Comparison of ENCODE assay signal across 20 cellular contexts in the genomic region with DNA sequence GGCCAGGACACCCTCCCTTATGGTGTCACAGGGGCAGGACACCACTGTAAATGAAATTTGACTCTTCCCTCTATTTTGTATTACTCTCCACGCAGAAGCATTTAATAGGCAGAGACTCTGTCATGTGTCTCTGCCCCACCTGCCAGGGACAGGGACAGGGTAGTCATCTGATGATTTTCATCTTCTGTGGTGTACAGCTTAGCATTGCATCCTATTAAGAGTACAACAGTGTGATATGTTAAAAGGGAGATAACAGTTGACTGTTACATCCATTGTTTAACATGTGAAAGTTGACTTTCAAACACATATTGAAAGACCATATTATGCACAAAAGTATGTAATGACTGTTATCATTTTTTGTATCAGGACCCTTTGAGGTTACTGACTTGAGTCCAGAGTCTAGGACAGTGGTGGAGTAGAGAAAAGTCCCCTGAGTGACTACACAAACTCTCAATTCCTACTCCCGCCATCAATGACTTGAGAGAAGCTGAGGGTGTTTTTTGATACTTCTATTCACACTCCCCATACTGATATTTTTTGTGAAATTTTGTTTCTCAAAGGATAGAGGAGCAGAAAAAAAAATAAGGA.
A peak's percentile ranks its signal among the peaks of the same experiment; 100 is the strongest.
DNase-seq lines count a peak whose midpoint lies in the region; ATAC-seq, FAIRE-seq and TF ChIP-seq lines count a peak whose summit lies in the region.
"Had no signal": no experiment of that assay in that cellular context is flagged by ENCODE, and none has a peak within 500 bp of the region (broad histone marks: within the 10 kb centered on the region; RNA-seq: fewer than 3 reads in every experiment).

No MANE protein-coding gene starts in this region.

- H3K36me3 ChIP-seq in DND-41 (ENCODE audit: insufficient read depth, low read length) (no peaks in the 10 kb centered on the region), prostate gland (no peaks in the 10 kb centered on the region), BE2C (no peaks in the 10 kb centered on the region), small intestine (ENCODE audit: control insufficient read depth in 2 of 2, insufficient read depth in 2 of 2, low read length in 2 of 2) (no peaks in the 10 kb centered on the region)
- H3K36me3 ChIP-seq: gastrocnemius medialis, spleen, upper lobe of right lung had no signal

- peak; percentile 49; the same call in 2 of the 3 replicates for ATAC-seq in DND-41 (ENCODE audit: insufficient read depth, low read depth)
- ATAC-seq in HG03159 (IDR thresholded peaks at IDR 0.05; ENCODE audit: unreplicated experiment), result peak; percentile 35
- ATAC-seq: gastrocnemius medialis had no signal

- H3K27ac ChIP-seq in DND-41 (ENCODE audit: low read length), result no peak overlapping the region
- no peak overlapping the region for H3K27ac ChIP-seq in prostate gland
- H3K27ac ChIP-seq in small intestine (ENCODE audit: low read depth in 1 of 2, low read length in 1 of 2), result no peak overlapping the region
- H3K27ac ChIP-seq: 22Rv1, gastrocnemius medialis, KMS-11, spleen, upper lobe of right lung had no signal

- H3K27me3 Mint-ChIP-seq in activated T-helper 2 cell treated with anti-CD3 and anti-CD28 coated beads, Interferon-gamma antibody, Interleukin-2, Interleukin-4, amounts not matched to agents 10 μg/mL and 5 μg/mL and 100 μg/mL, durations not matched to agents 14 hours and 24 hours and 36 hours (ENCODE audit: low read depth), result no peaks in the 10 kb centered on the region
- H3K27me3 Mint-ChIP-seq: activated naive CD4-positive, alpha-beta T cell treated with anti-CD3 and anti-CD28 coated beads, Interleukin-2, amount 50 U/mL, for 24 hours had no signal

- WGBS in prostate gland, result 50% methylated on average over 2 of the region's 2 CpGs
- 78 to 92% (median 85%) methylated on average over 2 of the region's 2 CpGs for WGBS in small intestine, 3 donors

- H3K4me1 ChIP-seq in DND-41 (ENCODE audit: insufficient read depth, low read length), result no peaks in the 10 kb centered on the region
- no peaks in the 10 kb centered on the region for H3K4me1 ChIP-seq in prostate gland (replicated peaks)
- no peaks in the 10 kb centered on the region for H3K4me1 ChIP-seq in BE2C
- no peaks in the 10 kb centered on the region for H3K4me1 ChIP-seq in small intestine (ENCODE audit: control insufficient read depth in 2 of 2, insufficient read depth in 1 of 2, low read depth in 1 of 2, low read length in 1 of 2)

- intact Hi-C loops in activated T-helper 2 cell treated with anti-CD3 and anti-CD28 coated beads, Interferon-gamma antibody, Interleukin-2, Interleukin-4, amounts not matched to agents 10 μg/mL and 5 μg/mL and 100 μg/mL, durations not matched to agents 14 hours and 24 hours and 36 hours (cut with micrococcal nuclease), result loop anchor here (1.0 kb wide), 4 partner anchors 17 to 31 kb away; no protein-coding TSS in a partner anchor
- intact Hi-C loops in prostate gland (cut with DNase I), result no loop called here

- H3K79me2 ChIP-seq in DND-41 (ENCODE audit: insufficient read depth, low read length), result peaks cover 2% of the 10 kb centered on the region; the same call in 1 of the 2 replicates

- no peak overlapping the region for H3K9ac ChIP-seq in DND-41 (ENCODE audit: low read depth, low read length)
- H3K9ac ChIP-seq: KMS-11 had no signal

- no peak overlapping the region for H3K4me3 Mint-ChIP-seq in activated T-helper 2 cell treated with anti-CD3 and anti-CD28 coated beads, Interferon-gamma antibody, Interleukin-2, Interleukin-4, amounts not matched to agents 10 μg/mL and 5 μg/mL and 100 μg/mL, durations not matched to agents 14 hours and 24 hours and 36 hours (ENCODE audit: low read depth)
- H3K4me3 Mint-ChIP-seq: activated naive CD4-positive, alpha-beta T cell treated with anti-CD3 and anti-CD28 coated beads, Interleukin-2, amount 50 U/mL, for 24 hours had no signal

- FAIRE-seq in small intestine (lab: Jason Lieb, UNC), result no peak
- FAIRE-seq: keratinocyte had no signal

- peaks cover 19% of the 10 kb centered on the region; the same call in 1 of the 2 replicates for H4K20me1 ChIP-seq in DND-41 (ENCODE audit: insufficient read depth, low read length)

- no peak overlapping the region for H2AFZ ChIP-seq in DND-41 (ENCODE audit: low read depth, low read length)

- no peaks in the 10 kb centered on the region for H3K9me3 Mint-ChIP-seq in activated T-helper 2 cell treated with anti-CD3 and anti-CD28 coated beads, Interferon-gamma antibody, Interleukin-2, Interleukin-4, amounts not matched to agents 10 μg/mL and 5 μg/mL and 100 μg/mL, durations not matched to agents 14 hours and 24 hours and 36 hours
- H3K9me3 Mint-ChIP-seq: activated naive CD4-positive, alpha-beta T cell treated with anti-CD3 and anti-CD28 coated beads, Interleukin-2, amount 50 U/mL, for 24 hours had no signal

- peak overlapping the region; percentile 13 for H3K27ac Mint-ChIP-seq in activated T-helper 2 cell treated with anti-CD3 and anti-CD28 coated beads, Interferon-gamma antibody, Interleukin-2, Interleukin-4, amounts not matched to agents 10 μg/mL and 5 μg/mL and 100 μg/mL, durations not matched to agents 14 hours and 24 hours and 36 hours
- H3K27ac Mint-ChIP-seq: activated naive CD4-positive, alpha-beta T cell treated with anti-CD3 and anti-CD28 coated beads, Interleukin-2, amount 50 U/mL, for 24 hours had no signal

- no peak for TF ChIP-seq POLR2A in prostate gland (IDR thresholded peaks at IDR 0.05)

- H3K9me3 ChIP-seq in DND-41 (ENCODE audit: insufficient read depth, low read length, severe bottlenecking) (no peaks in the 10 kb centered on the region), prostate gland (no peaks in the 10 kb centered on the region), BE2C (no peaks in the 10 kb centered on the region), small intestine (ENCODE audit: control insufficient read depth, low read depth) (no peaks in the 10 kb centered on the region)
- H3K9me3 ChIP-seq: gastrocnemius medialis, spleen, upper lobe of right lung had no signal

- TF ChIP-seq CTCF in DND-41 (IDR thresholded peaks at IDR 0.05; ENCODE audit: borderline replicate concordance, extremely low read depth, low read length, poor library complexity, severe bottlenecking) (no peak), prostate gland (IDR thresholded peaks at IDR 0.05) (no peak), BE2C (IDR thresholded peaks at IDR 0.05; ENCODE audit: low read depth, low read length) (no peak)

- H3K4me1 Mint-ChIP-seq in activated T-helper 2 cell treated with anti-CD3 and anti-CD28 coated beads, Interferon-gamma antibody, Interleukin-2, Interleukin-4, amounts not matched to agents 10 μg/mL and 5 μg/mL and 100 μg/mL, durations not matched to agents 14 hours and 24 hours and 36 hours (ENCODE audit: low read depth), result peaks cover 23% of the 10 kb centered on the region

- DNase-seq in DMS 273 (lab: John Stamatoyannopoulos, UW; ENCODE audit: unreplicated experiment), result peak; percentile 34
- no peak for DNase-seq in DMS 273 treated with DMSO at 0.1 percent for 48 hours (lab: John Stamatoyannopoulos, UW)
- DNase-seq in DND-41, result no peak
- no peak for DNase-seq in activated T-helper 2 cell treated with anti-CD3 and anti-CD28 coated beads, Interferon-gamma antibody, Interleukin-2, Interleukin-4, amounts not matched to agents 10 μg/mL and 5 μg/mL and 100 μg/mL, durations not matched to agents 14 hours and 24 hours and 36 hours (ENCODE audit: low spot score)
- no peak for DNase-seq in prostate gland (ENCODE audit: low spot score)
- DNase-seq in BE2C, result no peak
- no peak for DNase-seq in small intestine
- DNase-seq: AML-193; effector CD4-positive, alpha-beta T cell; gastrocnemius medialis; NCI-H1694; retina; spleen; upper lobe of right lung had no signal

- no peak overlapping the region for H3K4me2 ChIP-seq in DND-41 (ENCODE audit: insufficient read depth, low read length)
- H3K4me2 ChIP-seq: KMS-11 had no signal

- no peaks in the 10 kb centered on the region for H3K27me3 ChIP-seq in DND-41 (ENCODE audit: insufficient read depth, low read length, poor library complexity)
- no peaks in the 10 kb centered on the region for H3K27me3 ChIP-seq in prostate gland (replicated peaks; ENCODE audit: insufficient read depth)
- H3K27me3 ChIP-seq in BE2C, result no peaks in the 10 kb centered on the region
- no peaks in the 10 kb centered on the region for H3K27me3 ChIP-seq in small intestine (ENCODE audit: control insufficient read depth in 2 of 2, insufficient read depth in 2 of 2, low read length in 2 of 2)
- H3K27me3 ChIP-seq: gastrocnemius medialis, spleen, upper lobe of right lung had no signal

- H3K4me3 ChIP-seq in DND-41 (ENCODE audit: low read depth in 1 of 2, low read length in 2 of 2) (no peak overlapping the region), prostate gland (no peak overlapping the region), BE2C (ENCODE audit: low read depth, low read length) (no peak overlapping the region), small intestine (ENCODE audit: low read depth in 1 of 2, low read length in 2 of 2) (no peak overlapping the region)
- H3K4me3 ChIP-seq: gastrocnemius medialis, lung, spleen, upper lobe of right lung had no signal

- H3K36me3 Mint-ChIP-seq in activated T-helper 2 cell treated with anti-CD3 and anti-CD28 coated beads, Interferon-gamma antibody, Interleukin-2, Interleukin-4, amounts not matched to agents 10 μg/mL and 5 μg/mL and 100 μg/mL, durations not matched to agents 14 hours and 24 hours and 36 hours (ENCODE audit: low read depth), result peaks cover 24% of the 10 kb centered on the region
